21 cellular contexts compared by ENCODE assay signal in genomic region chr12:53948650-53949593, GRCh38. TPM values are rescaled to one million over a fixed set of nuclear protein-coding genes. Genes with fewer than 3 reads are reported as not detected.
A peak's percentile ranks its signal among the peaks of the same experiment; 100 is the strongest.
DNase-seq lines count a peak whose midpoint lies in the region; ATAC-seq, FAIRE-seq and TF ChIP-seq lines count a peak whose summit lies in the region.
"Had no signal": no experiment of that assay in that cellular context is flagged by ENCODE, and none has a peak within 500 bp of the region (broad histone marks: within the 10 kb centered on the region; RNA-seq: fewer than 3 reads in every experiment).

No MANE protein-coding gene starts in this region.

- DNase-seq in A549 (ENCODE audit: low read depth in 1 of 2, low spot score in 1 of 2): peak in 1 of 2 experiments; percentile 61
- peak; percentile 49 for DNase-seq in KBM-7
- no peak for DNase-seq in WERI-Rb-1
- DNase-seq in GM23248: no peak
- DNase-seq in H54 (ENCODE audit: insufficient read length, low spot score): no peak
- DNase-seq in DMS 273 treated with DMSO at 0.1 percent for 48 hours (lab: John Stamatoyannopoulos, UW): no peak
- DNase-seq: ACHN; activated CD4-positive, CD25-positive, alpha-beta regulatory T cell; activated CD8-positive, alpha-beta T cell treated with anti-CD3 and anti-CD28 coated beads for 36 hours; activated T-cell treated with anti-CD3 and anti-CD28 coated beads, Interleukin-2, amount 50 U/mL, for 4 hours; CD4-positive, CD25-positive, alpha-beta regulatory T cell; kidney; naive B cell; stimulated activated naive CD8-positive, alpha-beta T cell treated with anti-CD3 and anti-CD28 coated beads, Interleukin-15, amount 100 ng/mL, for 72 hours; T-cell; trophoblast cell had no signal

- H3F3A ChIP-seq in GM23248 (ENCODE audit: insufficient read depth): no peaks in the 10 kb centered on the region

- no peak for TF ChIP-seq EP300 in A549 (IDR thresholded peaks at IDR 0.05)

- no peak overlapping the region for H3K9ac ChIP-seq in GM23248
- H3K9ac ChIP-seq: parathyroid adenoma had no signal

- H3K79me2 ChIP-seq in GM23248 (ENCODE audit: insufficient read depth): no peaks in the 10 kb centered on the region
- H3K79me2 ChIP-seq: hepatocyte, parathyroid adenoma had no signal

- ATAC-seq in A549: peak; percentile 57 to 82
- ATAC-seq: activated CD8-positive, alpha-beta T cell treated with anti-CD3 and anti-CD28 coated beads for 36 hours; activated T-cell treated with anti-CD3 and anti-CD28 coated beads, Interleukin-2, amount 50 U/mL, for 4 hours; stimulated activated naive CD8-positive, alpha-beta T cell treated with anti-CD3 and anti-CD28 coated beads, Interleukin-15, amount 100 ng/mL, for 72 hours; T-cell had no signal

- H3K9me2 ChIP-seq in GM23248 (ENCODE audit: insufficient read depth): no peaks in the 10 kb centered on the region

- TF ChIP-seq CTCF in A549 (IDR thresholded peaks at IDR 0.05): no peak
- peak; percentile 36 for TF ChIP-seq CTCF in WERI-Rb-1 (IDR thresholded peaks at IDR 0.05; ENCODE audit: low read depth, low read length)

- H2AFZ ChIP-seq in GM23248: no peak overlapping the region
- H2AFZ ChIP-seq: hepatocyte, parathyroid adenoma had no signal

- in situ Hi-C loops in KBM-7 (cut with MboI; ENCODE audit: low pct_unique_long_range_greater_than_20kb, low sequenced_read_pairs) (no loop called here), GM23248 (cut with MboI) (no loop called here)

- TF ChIP-seq RAD21 in A549 (conservative IDR thresholded peaks at IDR 0.05 in 1 of 2, IDR thresholded peaks at IDR 0.05 in 1 of 2): peak in 1 of 2 experiments; percentile 34; a peak in 2 of 5 replicates

- no peak for FAIRE-seq in A549 (lab: Jason Lieb, UNC)
- FAIRE-seq in H54 (lab: Jason Lieb, UNC): no peak
- FAIRE-seq: astrocyte, kidney had no signal

- no peak overlapping the region for H3K4me3 ChIP-seq in A549
- no peak overlapping the region for H3K4me3 ChIP-seq in WERI-Rb-1 (ENCODE audit: low read depth, low read length)
- no peak overlapping the region for H3K4me3 ChIP-seq in GM23248
- H3K4me3 ChIP-seq: hepatocyte had no signal

- POLR2A ChIA-PET in A549 (lab: Yijun Ruan, JAX): no interaction called here

- H3K4me2 ChIP-seq in A549 (no peak overlapping the region), GM23248 (ENCODE audit: unreplicated experiment) (no peak overlapping the region)
- H3K4me2 ChIP-seq: hepatocyte had no signal

- TF ChIP-seq POLR2A in A549 (IDR thresholded peaks at IDR 0.05; ENCODE audit: low read length) (no peak), H54 (IDR thresholded peaks at IDR 0.05; ENCODE audit: low read depth, low read length) (no peak)

- CTCF ChIA-PET in A549 (lab: Yijun Ruan, JAX): interaction anchor here (0.6 to 1.1 kb wide), 4 partner anchors 10 to 205 kb away, joined by 3 read pairs; no protein-coding TSS in a partner anchor

- H3K4me1 ChIP-seq in A549: peaks cover 14% of the 10 kb centered on the region
- H3K4me1 ChIP-seq in GM23248 (ENCODE audit: insufficient read depth): no peaks in the 10 kb centered on the region
- H3K4me1 ChIP-seq: parathyroid adenoma had no signal

- H3K36me3 ChIP-seq in WERI-Rb-1 (no peaks in the 10 kb centered on the region), GM23248 (ENCODE audit: low read depth) (no peaks in the 10 kb centered on the region)

- H4K20me1 ChIP-seq in GM23248 (ENCODE audit: insufficient read depth): no peaks in the 10 kb centered on the region

- no peaks in the 10 kb centered on the region for H3K9me3 ChIP-seq in A549
- no peaks in the 10 kb centered on the region for H3K9me3 ChIP-seq in WERI-Rb-1 (ENCODE audit: severe bottlenecking)
- no peaks in the 10 kb centered on the region for H3K9me3 ChIP-seq in GM23248 (ENCODE audit: low read depth)

- peaks cover 55% of the 10 kb centered on the region for H3K27me3 ChIP-seq in WERI-Rb-1 (ENCODE audit: insufficient read depth, low read depth, severe bottlenecking)
- H3K27me3 ChIP-seq in GM23248 (replicated peaks; ENCODE audit: insufficient read depth): peaks cover 97% of the 10 kb centered on the region

- WGBS in A549 (ENCODE audit: missing lambda C conversion rate): 69% methylated on average over 9 of the region's 9 CpGs
- WGBS in GM23248 (ENCODE audit: low coverage in 1 of 2, low lambda C conversion rate in 2 of 2, missing lambda C conversion rate in 2 of 2), 2 experiments: 72 to 75% methylated on average over 9 of the region's 9 CpGs

- peak overlapping the region; percentile 3 to 38; a peak in 3 of 6 replicates for H3K27ac ChIP-seq in A549
- H3K27ac ChIP-seq in WERI-Rb-1: no peak overlapping the region
- H3K27ac ChIP-seq in GM23248: no peak overlapping the region
- H3K27ac ChIP-seq: hepatocyte, parathyroid adenoma had no signal

TF ChIP-seq in A549, 52 proteins besides CTCF, POLR2A, EP300 and RAD21:
- peak; percentile 15; the same call in 1 of the 3 replicates for TF ChIP-seq SMC3 (IDR thresholded peaks at IDR 0.05)
- no peak for TF ChIP-seq CHD2 (IDR thresholded peaks at IDR 0.05; ENCODE audit: low read length, partially characterized antibody)
- peak; percentile 50; the same call in 1 of the 2 replicates for TF ChIP-seq GATA3 (IDR thresholded peaks at IDR 0.05; ENCODE audit: borderline replicate concordance)
- 0 out of 2 replicates have a peak, but pooled peaks have one; percentile 23 for TF ChIP-seq MAX (IDR thresholded peaks at IDR 0.05)
- TF ChIP-seq HOXA7 (CRISPR knock-in tag; IDR thresholded peaks at IDR 0.05): no peak

RNA-seq across cellular contexts. Expression of gene HOXC12, which starts 5.8 kb away (rescaled TPM):
- not detected in 2 replicates for polyA plus RNA-seq in A549 (2011; rRNA removed)
- polyA plus RNA-seq in A549 (2012; cell fraction: cytosol; rRNA removed): 0.01 TPM in 1 of 2 replicates, not detected in the other
- 0.05 TPM in 1 of 2 replicates, not detected in the other for polyA plus RNA-seq in A549 (2012; cell fraction: nucleus; rRNA removed)
- not detected in 3 replicates for polyA plus RNA-seq in A549 (2017; fragmentation: RNase III; extraction: RNeasy Plus Mini Kit Qiagen cat#74134 plus additional on column Dnase treatment)
- polyA minus RNA-seq in A549 (2011; rRNA and poly(A)+ RNA removed): 0.08 TPM in 1 of 2 replicates, not detected in the other
- total RNA-seq in GM23248 (2014; rRNA removed; shearing (Covaris generic)): not detected in 2 replicates
- not detected in 2 replicates for polyA plus RNA-seq in GM23248 (2016; fragmentation: Nextera tagmentation; extraction: Ambion mirVana)
- total RNA-seq: activated CD8-positive, alpha-beta T cell treated with anti-CD3 and anti-CD28 coated beads for 36 hours; activated T-cell treated with anti-CD3 and anti-CD28 coated beads, Interleukin-2, amount 50 U/mL, for 4 hours; astrocyte; CD4-positive, CD25-positive, alpha-beta regulatory T cell; hepatocyte; kidney; lung microvascular endothelial cell; MCF 10A; T-cell had no signal
- polyA plus RNA-seq: CD4-positive, CD25-positive, alpha-beta regulatory T cell; hepatocyte had no signal

RNA-seq across cellular contexts. Expression of gene HOXC13, which starts 10.3 kb away (rescaled TPM):
- 3.9 and 6.4 TPM in 2 replicates for polyA plus RNA-seq in A549 (2011; rRNA removed)
- polyA plus RNA-seq in A549 (2012; cell fraction: cytosol; rRNA removed): 7.2 and 8.4 TPM in 2 replicates
- polyA plus RNA-seq in A549 (2012; cell fraction: nucleus; rRNA removed): 5.6 and 6.1 TPM in 2 replicates
- polyA plus RNA-seq in A549 (2017; fragmentation: RNase III; extraction: RNeasy Plus Mini Kit Qiagen cat#74134 plus additional on column Dnase treatment): 6.5 to 9.3 TPM (median 7.5 TPM) in 3 replicates
- polyA minus RNA-seq in A549 (2011; rRNA and poly(A)+ RNA removed): 4.0 and 4.3 TPM in 2 replicates
- total RNA-seq in GM23248 (2014; rRNA removed; shearing (Covaris generic)): not detected in 2 replicates
- not detected in 2 replicates for polyA plus RNA-seq in GM23248 (2016; fragmentation: Nextera tagmentation; extraction: Ambion mirVana)
- total RNA-seq: activated CD8-positive, alpha-beta T cell treated with anti-CD3 and anti-CD28 coated beads for 36 hours; activated T-cell treated with anti-CD3 and anti-CD28 coated beads, Interleukin-2, amount 50 U/mL, for 4 hours; astrocyte; CD4-positive, CD25-positive, alpha-beta regulatory T cell; kidney; lung microvascular endothelial cell had no signal
- polyA plus RNA-seq: CD4-positive, CD25-positive, alpha-beta regulatory T cell had no signal

RNA-seq across cellular contexts. Expression of gene HOXC11, which starts 24.0 kb away (rescaled TPM):
- polyA plus RNA-seq in A549 (2011; rRNA removed): 0.58 and 0.73 TPM in 2 replicates
- polyA plus RNA-seq in A549 (2012; cell fraction: cytosol; rRNA removed): 0.28 and 0.41 TPM in 2 replicates
- polyA plus RNA-seq in A549 (2012; cell fraction: nucleus; rRNA removed): 0.40 and 0.78 TPM in 2 replicates
- polyA plus RNA-seq in A549 (2017; fragmentation: RNase III; extraction: RNeasy Plus Mini Kit Qiagen cat#74134 plus additional on column Dnase treatment): 0.45 to 0.54 TPM (median 0.45 TPM) in 3 replicates
- polyA minus RNA-seq in A549 (2011; rRNA and poly(A)+ RNA removed): 0.15 and 0.29 TPM in 2 replicates
- total RNA-seq in GM23248 (2014; rRNA removed; shearing (Covaris generic)): not detected in 2 replicates
- not detected in 2 replicates for polyA plus RNA-seq in GM23248 (2016; fragmentation: Nextera tagmentation; extraction: Ambion mirVana)
- total RNA-seq: activated CD8-positive, alpha-beta T cell treated with anti-CD3 and anti-CD28 coated beads for 36 hours; activated T-cell treated with anti-CD3 and anti-CD28 coated beads, Interleukin-2, amount 50 U/mL, for 4 hours; astrocyte; CD4-positive, CD25-positive, alpha-beta regulatory T cell; lung microvascular endothelial cell; T-cell had no signal
- polyA plus RNA-seq: CD4-positive, CD25-positive, alpha-beta regulatory T cell had no signal

RNA-seq across cellular contexts. Expression of gene HOTAIR, which starts 25.8 kb away (rescaled TPM):
- polyA plus RNA-seq in A549 (2011; rRNA removed) (0.34 and 0.67 TPM in 2 replicates), A549 (2017; fragmentation: RNase III; extraction: RNeasy Plus Mini Kit Qiagen cat#74134 plus additional on column Dnase treatment) (0.35 to 0.71 TPM (median 0.71 TPM) in 3 replicates), GM23248 (2016; fragmentation: Nextera tagmentation; extraction: Ambion mirVana) (not detected in 2 replicates)
- 0.13 and 0.19 TPM in 2 replicates for polyA plus RNA-seq in A549 (2012; cell fraction: cytosol; rRNA removed)
- polyA plus RNA-seq in A549 (2012; cell fraction: nucleus; rRNA removed): 0.12 and 0.23 TPM in 2 replicates
- 0.15 and 0.17 TPM in 2 replicates for polyA minus RNA-seq in A549 (2011; rRNA and poly(A)+ RNA removed)
- not detected in 2 replicates for total RNA-seq in GM23248 (2014; rRNA removed; shearing (Covaris generic))
- total RNA-seq: activated CD8-positive, alpha-beta T cell treated with anti-CD3 and anti-CD28 coated beads for 36 hours; activated T-cell treated with anti-CD3 and anti-CD28 coated beads, Interleukin-2, amount 50 U/mL, for 4 hours; astrocyte; CD4-positive, CD25-positive, alpha-beta regulatory T cell; lung microvascular endothelial cell; T-cell had no signal
- polyA plus RNA-seq: CD4-positive, CD25-positive, alpha-beta regulatory T cell had no signal

RNA-seq across cellular contexts. Expression of gene HOXC10, which starts 36.0 kb away (rescaled TPM):
- polyA plus RNA-seq in A549 (2011; rRNA removed) (2.5 and 2.9 TPM in 2 replicates), A549 (2017; fragmentation: RNase III; extraction: RNeasy Plus Mini Kit Qiagen cat#74134 plus additional on column Dnase treatment) (2.1 to 4.3 TPM (median 3.2 TPM) in 3 replicates), GM23248 (2016; fragmentation: Nextera tagmentation; extraction: Ambion mirVana) (not detected in 2 replicates)
- polyA plus RNA-seq in A549 (2012; cell fraction: cytosol; rRNA removed): 2.3 and 2.4 TPM in 2 replicates
- 1.7 and 2.0 TPM in 2 replicates for polyA plus RNA-seq in A549 (2012; cell fraction: nucleus; rRNA removed)
- 0.54 and 1.4 TPM in 2 replicates for polyA minus RNA-seq in A549 (2011; rRNA and poly(A)+ RNA removed)
- not detected in 2 replicates for total RNA-seq in GM23248 (2014; rRNA removed; shearing (Covaris generic))
- total RNA-seq: activated CD8-positive, alpha-beta T cell treated with anti-CD3 and anti-CD28 coated beads for 36 hours; activated T-cell treated with anti-CD3 and anti-CD28 coated beads, Interleukin-2, amount 50 U/mL, for 4 hours; astrocyte; CD4-positive, CD25-positive, alpha-beta regulatory T cell; lung microvascular endothelial cell; MCF 10A had no signal
- polyA plus RNA-seq: CD4-positive, CD25-positive, alpha-beta regulatory T cell had no signal

Comparison
In these comparisons a context has a peak if more than half of its experiments do, and no peak if none do; other contexts are left out.
1. H3K27ac ChIP-seq: peak in A549 (2 of 2); none in WERI-Rb-1 (single experiment) and GM23248 (single experiment).